In genomic region chr4:123364906-123365305, GRCh38 we compare ENCODE assay signal across 21 cellular contexts. TPM values are rescaled to one million over a fixed set of nuclear protein-coding genes. Genes with fewer than 3 reads are reported as not detected.
DNase-seq lines count a peak whose midpoint lies in the region; ATAC-seq, FAIRE-seq and TF ChIP-seq lines count a peak whose summit lies in the region.
"Had no signal": no experiment of that assay in that cellular context is flagged by ENCODE, and none has a peak within 500 bp of the region (broad histone marks: within the 10 kb centered on the region; RNA-seq: fewer than 3 reads in every experiment).

No MANE protein-coding gene starts in this region.

- peaks cover 3% of the 10 kb centered on the region; the same call in 1 of the 2 replicates for H3K9me3 ChIP-seq in IMR-90 (ENCODE audit: control insufficient read depth, insufficient read depth, low read length)
- no peaks in the 10 kb centered on the region for H3K9me3 ChIP-seq in ascending aorta
- H3K9me3 ChIP-seq: BE2C, Caco-2 had no signal

- peaks cover 10% of the 10 kb centered on the region; the same call in 1 of the 2 replicates for H3K9me1 ChIP-seq in IMR-90 (ENCODE audit: insufficient read depth, low read length)

- H3K27ac Mint-ChIP-seq in nephron progenitor cell, result peak overlapping the region; percentile 7
- H3K27ac Mint-ChIP-seq: CD4-positive, CD25-positive, alpha-beta regulatory T cell had no signal

- no peak overlapping the region for H2AFZ ChIP-seq in IMR-90 (replicated peaks; ENCODE audit: low read length, poor library complexity)
- H2AFZ ChIP-seq: GM23248 had no signal

- no peak overlapping the region for H3K4me2 ChIP-seq in IMR-90 (ENCODE audit: low read depth, low read length)

- H3K36me3 Mint-ChIP-seq in nephron progenitor cell (ENCODE audit: low read depth), result no peaks in the 10 kb centered on the region
- H3K36me3 Mint-ChIP-seq: CD4-positive, CD25-positive, alpha-beta regulatory T cell had no signal

- no peak for ATAC-seq in IMR-90 (ENCODE audit: low read depth)
- ATAC-seq: SK-N-SH treated with all-trans-retinoic acid at 6 μM for 48 hours had no signal

- H4K20me1 ChIP-seq in IMR-90 (ENCODE audit: insufficient read depth, low read length), result no peaks in the 10 kb centered on the region

- no peak overlapping the region for H4K8ac ChIP-seq in IMR-90 (ENCODE audit: low read depth in 2 of 2, low read length in 2 of 2)

- no peak for TF ChIP-seq RAD21 in IMR-90 (IDR thresholded peaks at IDR 0.05; ENCODE audit: low read length)

- no peaks in the 10 kb centered on the region for H3K36me3 ChIP-seq in IMR-90 (ENCODE audit: control insufficient read depth, insufficient read depth, low read length)
- no peaks in the 10 kb centered on the region for H3K36me3 ChIP-seq in bronchial epithelial cell (ENCODE audit: control insufficient read depth, insufficient read depth, low read length)
- no peaks in the 10 kb centered on the region for H3K36me3 ChIP-seq in ascending aorta
- H3K36me3 ChIP-seq: BE2C had no signal

- no peak overlapping the region for H2BK120ac ChIP-seq in IMR-90 (ENCODE audit: low read depth, low read length)

- CTCF ChIA-PET in IMR-90 (lab: Yijun Ruan, JAX), result no interaction called here

- H3K27ac ChIP-seq in IMR-90 (ENCODE audit: insufficient read depth, low read length) (no peak overlapping the region), ascending aorta (no peak overlapping the region)
- H3K27ac ChIP-seq: GM23248 had no signal

- no peak overlapping the region for H3K9ac ChIP-seq in IMR-90 (ENCODE audit: low read depth, low read length)
- H3K9ac ChIP-seq: GM23248 had no signal

- no peak overlapping the region for H3K14ac ChIP-seq in IMR-90 (replicated peaks; ENCODE audit: low read depth, low read length)

- no peak overlapping the region; the same call in 2 of the 3 replicates for H2BK15ac ChIP-seq in IMR-90 (ENCODE audit: low read depth, low read length)

- WGBS in IMR-90 (ENCODE audit: extremely low coverage in 2 of 2, insufficient read length in 1 of 2), 2 experiments, result 90% methylated on average over 2 of the region's 3 CpGs; no CpG with 5 or more reads in 1 of the 2 experiments

- H3K27me3 ChIP-seq in IMR-90 (ENCODE audit: control insufficient read depth, insufficient read depth, low read length) (no peaks in the 10 kb centered on the region), bronchial epithelial cell (ENCODE audit: control insufficient read depth, insufficient read depth, low read length) (no peaks in the 10 kb centered on the region), ascending aorta (no peaks in the 10 kb centered on the region)
- H3K27me3 ChIP-seq: BE2C had no signal

- intact Hi-C loops in IMR-90 (cut with micrococcal nuclease), result no loop called here
- intact Hi-C loops in ascending aorta (cut with DNase I), result no loop called here

- TF ChIP-seq POLR2A in IMR-90 (IDR thresholded peaks at IDR 0.05; ENCODE audit: low read depth, low read length), result no peak

- no peaks in the 10 kb centered on the region for H3K4me1 Mint-ChIP-seq in nephron progenitor cell
- H3K4me1 Mint-ChIP-seq: CD4-positive, CD25-positive, alpha-beta regulatory T cell had no signal

- H3K18ac ChIP-seq in IMR-90 (ENCODE audit: low read depth, low read length), result no peak overlapping the region

- BruUV-seq in IMR-90 (replicated peaks; lab: Mats Ljungman, UMichigan), result no TSS peak

- H2BK20ac ChIP-seq in IMR-90 (ENCODE audit: low read depth, low read length), result no peak overlapping the region

- DNase-seq in COLO668 (lab: John Stamatoyannopoulos, UW; ENCODE audit: unreplicated experiment) (peak; percentile 56), IMR-90 (no peak), bronchial epithelial cell (ENCODE audit: low read depth) (peak; percentile 78), nephron progenitor cell (no peak), ascending aorta (ENCODE audit: low spot score in 2 of 2) (no peak), ACHN (no peak), NCI-H1694 treated with DMSO at 0.1 percent for 48 hours (lab: John Stamatoyannopoulos, UW) (no peak), NCI-H1417 treated with DMSO at 0.1 percent for 48 hours (lab: John Stamatoyannopoulos, UW) (no peak)
- DNase-seq: BE2C; Caco-2; CD4-positive, CD25-positive, alpha-beta regulatory T cell; GF-D8; GM23248; KBM-7; MV-4-11; NCI-H187 treated with DMSO at 0.1 percent for 48 hours; NCI-H748 treated with DMSO at 0.1 percent for 48 hours; RPMI8226; SIG-M5 had no signal

- H3K79me1 ChIP-seq in IMR-90 (ENCODE audit: low read depth in 1 of 2, low read length in 2 of 2), result no peaks in the 10 kb centered on the region; a peak in 1 of 4 replicates

- FAIRE-seq in bronchial epithelial cell (lab: Jason Lieb, UNC), result no peak

- no peak overlapping the region for H3K23ac ChIP-seq in IMR-90 (ENCODE audit: low read depth, low read length)

- no peak overlapping the region for H4K5ac ChIP-seq in IMR-90 (ENCODE audit: low read depth, low read length)

- H2BK5ac ChIP-seq in IMR-90 (ENCODE audit: low read depth, low read length, poor library complexity, severe bottlenecking), result no peak overlapping the region

- H3K4me1 ChIP-seq in IMR-90 (ENCODE audit: control insufficient read depth, insufficient read depth, low read length) (peaks cover 5% of the 10 kb centered on the region), ascending aorta (peaks cover 3 to 10% of the 10 kb centered on the region in 2 donors)
- H3K4me1 ChIP-seq: BE2C, Caco-2 had no signal

- H2AK5ac ChIP-seq in IMR-90 (ENCODE audit: low read depth, low read length), result peak overlapping the region; percentile 32; the same call in 1 of the 2 replicates

- peaks cover 3% of the 10 kb centered on the region for H3K9me3 Mint-ChIP-seq in nephron progenitor cell

- in situ Hi-C loops in IMR-90 (cut with MboI; ENCODE audit: low sequenced_read_pairs) (no loop called here), ACHN (cut with HindIII; ENCODE audit: low pct_ligation_motif_present, low pct_unique_long_range_greater_than_20kb, low sequenced_read_pairs) (no loop called here)

- H3K4ac ChIP-seq in IMR-90 (ENCODE audit: low read depth, low read length), result 0 out of 2 replicates have a peak overlapping the region, but pooled peaks have one; percentile 24

- TF ChIP-seq CTCF in IMR-90 (conservative IDR thresholded peaks at IDR 0.05; ENCODE audit: low read depth, low read length), result no peak
- TF ChIP-seq CTCF in bronchial epithelial cell (IDR thresholded peaks at IDR 0.05; ENCODE audit: insufficient read depth, low read length, severe bottlenecking), result no peak
- TF ChIP-seq CTCF in nephron progenitor cell (IDR thresholded peaks at IDR 0.05), result no peak
- TF ChIP-seq CTCF in ascending aorta (IDR thresholded peaks at IDR 0.05), result no peak

- POLR2A ChIA-PET in IMR-90 (lab: Charles Lee; ENCODE audit: unreplicated experiment), result interaction anchor here (0.5 kb wide), 1 partner anchor 23 kb away, joined by 3 read pairs; no protein-coding TSS in a partner anchor

- H4K91ac ChIP-seq in IMR-90 (ENCODE audit: insufficient read depth, low read depth, low read length), result no peak overlapping the region

- no peak overlapping the region for H3K4me3 Mint-ChIP-seq in nephron progenitor cell
- H3K4me3 Mint-ChIP-seq: CD4-positive, CD25-positive, alpha-beta regulatory T cell had no signal

- H3K4me3 ChIP-seq in IMR-90 (ENCODE audit: insufficient read depth, low read depth, low read length), result no peak overlapping the region
- no peak overlapping the region for H3K4me3 ChIP-seq in bronchial epithelial cell (ENCODE audit: low read depth, low read length)
- H3K4me3 ChIP-seq in ascending aorta, result no peak overlapping the region
- H3K4me3 ChIP-seq: GM23248 had no signal

- dilution Hi-C loops in IMR-90 (cut with HindIII; ENCODE audit: low sequenced_read_pairs, unreplicated experiment), result no loop called here

- no peak overlapping the region for H2AK9ac ChIP-seq in IMR-90 (replicated peaks; ENCODE audit: low read depth, low read length, poor library complexity)

- no peaks in the 10 kb centered on the region for H3K27me3 Mint-ChIP-seq in nephron progenitor cell (ENCODE audit: low read depth, poor library complexity)
- H3K27me3 Mint-ChIP-seq: CD4-positive, CD25-positive, alpha-beta regulatory T cell had no signal

- H3K56ac ChIP-seq in IMR-90 (ENCODE audit: extremely low read depth, insufficient read depth, low read length), result no peak overlapping the region

TF ChIP-seq in IMR-90, 13 proteins besides CTCF, POLR2A, EP300 and RAD21 (continues in another document):
- TF ChIP-seq MAFK (IDR thresholded peaks at IDR 0.05; ENCODE audit: low read depth, low read length) (no peak), NFE2L2 (IDR thresholded peaks at IDR 0.05; ENCODE audit: low read depth, low read length) (no peak), USF2 (IDR thresholded peaks at IDR 0.05; ENCODE audit: low read depth, low read length) (no peak), CHD1 (IDR thresholded peaks at IDR 0.05; ENCODE audit: low read depth, low read length) (no peak), ELK1 (IDR thresholded peaks at IDR 0.05; ENCODE audit: borderline replicate concordance, low read depth, low read length) (no peak), BHLHE40 (IDR thresholded peaks at IDR 0.05; ENCODE audit: low read depth, low read length) (no peak), FOS (IDR thresholded peaks at IDR 0.05; ENCODE audit: low read depth, low read length) (no peak), MAZ (IDR thresholded peaks at IDR 0.05; ENCODE audit: borderline replicate concordance, low read depth, low read length) (no peak), SMC3 (IDR thresholded peaks at IDR 0.05; ENCODE audit: low read depth, low read length) (no peak), RFX5 (IDR thresholded peaks at IDR 0.05; ENCODE audit: low read depth, low read length) (no peak), CEBPB (IDR thresholded peaks at IDR 0.05; ENCODE audit: low read depth, low read length) (no peak)

RNA-seq across cellular contexts. Expression of gene SPRY1, which starts 31.7 kb away (rescaled TPM):
- 1.4 and 1.9 TPM in 2 replicates for total RNA-seq in IMR-90 (2012; rRNA removed)
- polyA plus RNA-seq in IMR-90 (2012; rRNA removed), result 2.2 and 2.6 TPM in 2 replicates
- polyA plus RNA-seq in IMR-90 (2012; cell fraction: cytosol; rRNA removed), result 2.7 and 2.9 TPM in 2 replicates
- 1.8 and 3.7 TPM in 2 replicates for polyA plus RNA-seq in IMR-90 (2012; cell fraction: nucleus; rRNA removed; ENCODE audit: low replicate concordance)
- 3.2 and 3.3 TPM in 2 replicates for total RNA-seq in bronchial epithelial cell
- total RNA-seq in ascending aorta, result 348 TPM
- total RNA-seq: A172 had no signal

Comparison
In these comparisons a context has a peak if more than half of its experiments do, and no peak if none do; other contexts are left out.
1. DNase-seq: peak in COLO668 (single experiment) and bronchial epithelial cell (single experiment); none in IMR-90 (single experiment), nephron progenitor cell (single experiment), ascending aorta (0 of 2), ACHN (single experiment), NCI-H1694 treated with DMSO at 0.1 percent for 48 hours (single experiment) and NCI-H1417 treated with DMSO at 0.1 percent for 48 hours (single experiment).
2. RNA of gene SPRY1, which starts 31.7 kb away (total RNA-seq): 348 TPM in ascending aorta (single experiment); 3.2 to 3.3 TPM in bronchial epithelial cell and 1.4 to 1.9 TPM in IMR-90; every median in the first group is over 10 times any median in the second.